9 cellular contexts compared by ENCODE assay signal in the genomic region with DNA sequence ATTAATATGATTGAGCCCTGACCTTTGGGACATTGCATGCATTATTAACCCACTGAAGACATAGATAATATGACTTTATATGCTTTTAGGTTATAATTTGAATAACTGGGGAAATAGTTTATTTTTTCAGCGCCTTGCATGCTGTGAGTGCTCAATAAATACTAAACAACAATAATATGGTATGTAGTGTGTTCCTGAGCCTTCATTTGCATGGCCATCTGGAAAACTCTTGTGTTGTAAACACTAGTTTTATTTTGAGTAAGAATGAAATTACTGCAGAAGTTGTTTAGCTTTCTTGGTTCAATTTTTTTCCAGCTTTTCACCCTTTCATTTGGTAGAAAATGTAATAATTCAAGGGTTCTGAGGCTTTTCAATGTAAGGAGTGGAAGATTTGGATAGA.
"Had no signal": no experiment of that assay in that cellular context is flagged by ENCODE, and none has a peak within 500 bp of the region (broad histone marks: within the 10 kb centered on the region; RNA-seq: fewer than 3 reads in every experiment).

No MANE protein-coding gene starts in this region.

- ATAC-seq: GM23338, K562 had no signal

- FAIRE-seq: H1, H54, HTR-8/SVneo, K562 had no signal

- DNase-seq: H9, HCEC 1CT, IMR-90, KG1 had no signal

- H2AFZ ChIP-seq: GM23338 had no signal

- H3K4me3 ChIP-seq: GM23338, K562 had no signal
